Comparison of ENCODE assay signal across 9 cellular contexts in the genomic region with DNA sequence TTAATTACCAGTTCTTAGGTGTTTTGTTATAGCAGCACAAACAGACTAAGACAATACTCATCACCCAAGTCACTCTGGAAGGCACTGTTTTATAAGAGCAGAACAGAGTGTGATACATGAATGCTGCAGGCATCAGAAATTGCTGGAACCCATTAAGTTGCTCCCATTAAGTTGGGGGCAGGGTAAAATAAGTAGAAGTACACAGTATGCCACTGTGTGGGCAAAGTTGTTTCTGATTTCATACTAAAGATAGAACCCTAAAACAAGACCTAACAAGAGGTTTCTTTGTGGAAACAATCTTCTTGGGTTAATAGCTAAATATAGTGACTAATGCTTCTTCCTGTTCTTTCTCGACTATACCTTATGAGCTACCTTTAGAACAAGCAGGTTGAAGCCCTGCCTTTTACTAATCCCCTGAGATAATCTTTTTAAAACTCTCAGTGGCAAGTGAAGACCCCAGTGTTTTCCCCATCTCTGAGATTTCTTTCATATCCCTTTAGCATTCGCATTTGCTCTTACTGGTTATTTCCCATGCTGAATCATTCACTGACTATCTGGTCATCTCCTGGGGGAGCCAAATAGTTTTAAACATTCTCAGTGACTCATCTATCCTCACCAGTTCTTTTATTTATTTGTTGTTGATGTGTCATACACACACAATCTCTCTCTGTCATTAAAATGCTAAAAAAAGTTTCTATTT. TPM values are rescaled to one million over a fixed set of nuclear protein-coding genes. Genes with fewer than 3 reads are reported as not detected.
DNase-seq lines count a peak whose midpoint lies in the region; ATAC-seq and TF ChIP-seq lines count a peak whose summit lies in the region.
"Had no signal": no experiment of that assay in that cellular context is flagged by ENCODE, and none has a peak within 500 bp of the region (broad histone marks: within the 10 kb centered on the region; RNA-seq: fewer than 3 reads in every experiment).

No MANE protein-coding gene starts in this region.

- H3K36me3 ChIP-seq in body of pancreas (replicated peaks in 1 of 2; ENCODE audit: insufficient read depth in 1 of 2, low read depth in 2 of 2) (no peaks in the 10 kb centered on the region), skeletal muscle satellite cell (ENCODE audit: insufficient read depth, low read length) (no peaks in the 10 kb centered on the region)
- H3K36me3 ChIP-seq: adrenal gland had no signal

- H3K36me3 Mint-ChIP-seq in activated naive CD4-positive, alpha-beta T cell treated with anti-CD3 and anti-CD28 coated beads, Interleukin-2, amount 50 U/mL, for 72 hours = no peaks in the 10 kb centered on the region

- no peaks in the 10 kb centered on the region for H3K9me3 Mint-ChIP-seq in activated naive CD4-positive, alpha-beta T cell treated with anti-CD3 and anti-CD28 coated beads, Interleukin-2, amount 50 U/mL, for 72 hours

- H3K27me3 ChIP-seq in body of pancreas (no peaks in the 10 kb centered on the region), skeletal muscle satellite cell (ENCODE audit: control insufficient read depth, insufficient read depth, low read length) (no peaks in the 10 kb centered on the region)
- H3K27me3 ChIP-seq: adrenal gland had no signal

- no peak for DNase-seq in activated naive CD4-positive, alpha-beta T cell treated with anti-CD3 and anti-CD28 coated beads, Interleukin-2, amount 50 U/mL, for 72 hours (ENCODE audit: low spot score in 2 of 2)
- DNase-seq in activated naive CD4-positive, alpha-beta T cell treated with anti-CD3 and anti-CD28 coated beads, Interleukin-2, amount 50 U/mL, for 16 hours = no peak
- DNase-seq in body of pancreas = no peak
- DNase-seq in activated CD8-positive, alpha-beta memory T cell treated with anti-CD3 and anti-CD28 coated beads for 24 hours = no peak
- no peak for DNase-seq in activated effector memory CD4-positive, alpha-beta T cell treated with anti-CD3 and anti-CD28 coated beads, Interleukin-2, amount 50 U/mL, for 16 hours
- DNase-seq in stimulated activated CD4-positive, alpha-beta T cell treated with anti-CD3 and anti-CD28 coated beads, Interleukin-2, amount 100 ng/mL, for 48 hours = no peak

- no peak overlapping the region for H3K27ac Mint-ChIP-seq in activated naive CD4-positive, alpha-beta T cell treated with anti-CD3 and anti-CD28 coated beads, Interleukin-2, amount 50 U/mL, for 72 hours

- ATAC-seq in activated naive CD4-positive, alpha-beta T cell treated with anti-CD3 and anti-CD28 coated beads, Interleukin-2, amount 50 U/mL, for 72 hours = peak; percentile 16 to 90
- ATAC-seq in HG03135 (IDR thresholded peaks at IDR 0.05; ENCODE audit: unreplicated experiment) = peak; percentile 78
- ATAC-seq in body of pancreas = peak; percentile 55

- TF ChIP-seq CTCF in body of pancreas (IDR thresholded peaks at IDR 0.05) = no peak

- intact Hi-C loops in body of pancreas (cut with DNase I) = no loop called here

- no peak overlapping the region for H3K4me3 ChIP-seq in body of pancreas
- peak overlapping the region; percentile 41 for H3K4me3 ChIP-seq in skeletal muscle satellite cell (ENCODE audit: low read length)
- H3K4me3 ChIP-seq: adrenal gland had no signal

- no peak overlapping the region for H3K27ac ChIP-seq in body of pancreas

- TF ChIP-seq POLR2A in body of pancreas (IDR thresholded peaks at IDR 0.05) = no peak

- 49 to 72% methylated on average over 2 of the region's 2 CpGs for WGBS in body of pancreas, 2 donors

- no peaks in the 10 kb centered on the region for H3K9me3 ChIP-seq in body of pancreas
- H3K9me3 ChIP-seq in skeletal muscle satellite cell (replicated peaks; ENCODE audit: low read length) = no peaks in the 10 kb centered on the region
- H3K9me3 ChIP-seq: adrenal gland had no signal

- peak overlapping the region; percentile 76 for H3K4me2 ChIP-seq in skeletal muscle satellite cell (ENCODE audit: low read length)

- H3K9ac ChIP-seq in skeletal muscle satellite cell (ENCODE audit: low read depth, low read length) = peak overlapping the region; percentile 69

- no peaks in the 10 kb centered on the region for H3K4me1 ChIP-seq in body of pancreas
- H3K4me1 ChIP-seq in skeletal muscle satellite cell (ENCODE audit: control insufficient read depth, insufficient read depth, low read length) = peaks cover 36% of the 10 kb centered on the region

RNA-seq across cellular contexts. Expression of gene SOCS2, which starts 52.3 kb away (rescaled TPM):
- total RNA-seq in activated naive CD4-positive, alpha-beta T cell treated with anti-CD3 and anti-CD28 coated beads, Interleukin-2, amount 50 U/mL, for 72 hours = 10 to 100 TPM in 1 of 2 donors, 1 to 10 TPM in 1; 5.1 to 13.1 TPM
- total RNA-seq in body of pancreas = 10 to 100 TPM; 16.3 to 50.4 TPM
- total RNA-seq in skeletal muscle satellite cell (2012; rRNA removed) = 15.9 and 21.5 TPM in 2 replicates

RNA-seq across cellular contexts. Expression of gene CRADD, which starts 52.4 kb away (rescaled TPM):
- total RNA-seq in activated naive CD4-positive, alpha-beta T cell treated with anti-CD3 and anti-CD28 coated beads, Interleukin-2, amount 50 U/mL, for 72 hours = 10 to 100 TPM in 1 of 2 donors, 1 to 10 TPM in 1; 9.6 to 10.1 TPM
- 10 to 100 TPM; 27.2 to 75.2 TPM for total RNA-seq in body of pancreas
- total RNA-seq in skeletal muscle satellite cell (2012; rRNA removed) = 10.4 and 19.7 TPM in 2 replicates
